ENCODE assay signal across 32 cellular contexts in the genomic region with DNA sequence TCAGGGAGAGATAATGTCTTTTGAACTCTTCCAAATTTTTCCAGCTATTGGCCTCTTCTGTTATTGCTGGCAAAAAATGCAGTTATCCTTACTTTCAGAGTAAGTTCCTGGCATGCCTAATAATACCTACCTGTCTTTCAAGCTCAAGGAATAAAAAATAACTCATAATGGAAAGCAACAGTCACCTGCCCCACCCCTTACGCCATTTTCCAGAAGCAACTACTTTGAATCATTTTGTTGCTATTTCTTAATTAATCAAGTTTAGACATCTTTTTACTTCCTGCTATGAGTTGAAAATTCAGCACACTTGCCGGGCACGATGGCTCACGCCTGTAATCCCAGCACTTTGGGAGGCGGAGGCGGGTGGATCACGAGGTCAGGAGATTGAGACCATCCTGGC.
"Had no signal": no experiment of that assay in that cellular context is flagged by ENCODE, and none has a peak within 500 bp of the region (broad histone marks: within the 10 kb centered on the region; RNA-seq: fewer than 3 reads in every experiment).

No MANE protein-coding gene starts in this region.

- ATAC-seq: activated CD8-positive, alpha-beta T cell treated with anti-CD3 and anti-CD28 coated beads for 36 hours; activated naive CD4-positive, alpha-beta T cell treated with anti-CD3 and anti-CD28 coated beads, Interleukin-2, amount 50 U/mL, for 72 hours; activated T-cell treated with anti-CD3 and anti-CD28 coated beads, Interleukin-2, amount 50 U/mL, for 4 hours; activated T-cell treated with anti-CD3 and anti-CD28 coated beads, Interleukin-2, amount 50 U/mL, for 72 hours; activated T-helper 17 cell treated with anti-CD3 and anti-CD28 coated beads, Interleukin-2, amount 50 U/mL, for 72 hours; body of pancreas had no signal

- H3K27me3 ChIP-seq: adrenal gland, body of pancreas, brain microvascular endothelial cell, breast epithelium had no signal

- H3K27ac ChIP-seq: adrenal gland, body of pancreas, brain microvascular endothelial cell, breast epithelium, VCaP had no signal

- DNase-seq: activated B cell treated with CpG ODN at 0.5 μM for 24 hours; activated CD4-positive, alpha-beta memory T cell treated with anti-CD3 and anti-CD28 coated beads for 36 hours; activated CD4-positive, alpha-beta T cell treated with anti-CD3 and anti-CD28 coated beads for 4 hours; activated CD4-positive, alpha-beta T cell treated with anti-CD3 and anti-CD28 coated beads, Interleukin-2, amount 10 ng/mL, durations not matched to agents 24 days and 14 days; activated CD4-positive, alpha-beta T cell treated with anti-CD3 and anti-CD28 coated beads, Interleukin-2, amount 50 U/mL, for 1 hour; activated CD4-positive, alpha-beta T cell treated with anti-CD3 and anti-CD28 coated beads, Interleukin-2, amount 50 U/mL, for 4 hours; activated CD4-positive, CD25-positive, alpha-beta regulatory T cell treated with anti-CD3 and anti-CD28 coated beads, Interleukin-2, amount 50 U/mL, for 72 hours; activated CD8-positive, alpha-beta memory T cell treated with anti-CD3 and anti-CD28 coated beads, Interleukin-2, amount 50 U/mL, for 4 hours; activated CD8-positive, alpha-beta T cell treated with anti-CD3 and anti-CD28 coated beads for 36 hours; activated effector memory CD4-positive, alpha-beta T cell treated with anti-CD3 and anti-CD28 coated beads, Interleukin-2, amount 50 U/mL, for 16 hours; activated gamma-delta T cell treated with Interleukin-2 at 50 U/mL for 16 hours; activated naive CD4-positive, alpha-beta T cell; activated naive CD4-positive, alpha-beta T cell treated with anti-CD3 and anti-CD28 coated beads for 36 hours; activated naive CD4-positive, alpha-beta T cell treated with anti-CD3 and anti-CD28 coated beads, Interleukin-2, amount 50 U/mL, for 16 hours; activated naive CD8-positive, alpha-beta T cell treated with anti-CD3 and anti-CD28 coated beads for 36 hours; activated T-cell treated with anti-CD3 and anti-CD28 coated beads for 4 hours; activated T-cell treated with anti-CD3 and anti-CD28 coated beads, Interleukin-2, amount 50 U/mL, for 1 hour; activated T-cell treated with anti-CD3 and anti-CD28 coated beads, Interleukin-2, amount 50 U/mL, for 4 hours; activated T-cell treated with anti-CD3 and anti-CD28 coated beads, Interleukin-2, amount 50 U/mL, for 72 hours; adrenal gland; amniotic stem cell; aorta; body of pancreas; brain microvascular endothelial cell; central memory CD4-positive, alpha-beta T cell; T-helper 1 cell; T-helper 2 cell; T-helper 9 cell had no signal

- H3K4me1 ChIP-seq: adrenal gland, body of pancreas, breast epithelium had no signal
